22 cellular contexts compared by ENCODE assay signal in genomic region chr5:146580237-146580636, GRCh38.
A peak's percentile ranks its signal among the peaks of the same experiment; 100 is the strongest.
DNase-seq lines count a peak whose midpoint lies in the region; ATAC-seq and TF ChIP-seq lines count a peak whose summit lies in the region.
"Had no signal": no experiment of that assay in that cellular context is flagged by ENCODE, and none has a peak within 500 bp of the region (broad histone marks: within the 10 kb centered on the region; RNA-seq: fewer than 3 reads in every experiment).

No MANE protein-coding gene starts in this region.

- no peak for ATAC-seq in esophagus mucosa
- ATAC-seq: GM23338, HCT116, K562, PC-3, SK-N-SH treated with all-trans-retinoic acid at 6 μM for 48 hours had no signal

- H3K4me1 ChIP-seq in breast epithelium, result no peaks in the 10 kb centered on the region

- peaks cover 6 to 7% of the 10 kb centered on the region in 2 donors for H3K9me3 ChIP-seq in breast epithelium

- no peak overlapping the region for H3K4me3 ChIP-seq in HL-60 (replicated peaks; ENCODE audit: insufficient read depth, low read length)
- H3K4me3 ChIP-seq in breast epithelium, result no peak overlapping the region
- H3K4me3 ChIP-seq: GM23338, K562 had no signal

- DNase-seq in DMS 273 (lab: John Stamatoyannopoulos, UW; ENCODE audit: unreplicated experiment), result peak; percentile 25
- no peak for DNase-seq in DMS 273 treated with DMSO at 0.1 percent for 48 hours (lab: John Stamatoyannopoulos, UW)
- peak in 1 of 2 experiments; percentile 20 for DNase-seq in HL-60 (ENCODE audit: low read depth in 1 of 2, low spot score in 1 of 2)
- peak; percentile 26 for DNase-seq in NCI-H1436 treated with DMSO at 0.1 percent for 48 hours (lab: John Stamatoyannopoulos, UW)
- DNase-seq in OCI-M1 (lab: John Stamatoyannopoulos, UW), result peak; percentile 1
- no peak for DNase-seq in H4 (ENCODE audit: low spot score)
- no peak for DNase-seq in breast epithelium (ENCODE audit: low spot score in 2 of 2)
- DNase-seq: DND-41, NCI-H1048, NCI-H1694, NCI-H2081 treated with DMSO at 0.1 percent for 48 hours, NCI-H226, PC-3, RPMI8226, SHP77 treated with DMSO at 0.1 percent for 48 hours had no signal

- H3K27me3 ChIP-seq in HL-60 (ENCODE audit: insufficient read depth, poor library complexity, severe bottlenecking), result no peaks in the 10 kb centered on the region
- no peaks in the 10 kb centered on the region for H3K27me3 ChIP-seq in breast epithelium

- intact Hi-C loops in breast epithelium (cut with DNase I; ENCODE audit: low total_unique reads), result no loop called here

- no peaks in the 10 kb centered on the region for H3K36me3 ChIP-seq in breast epithelium

- H3K27ac ChIP-seq in HL-60 (replicated peaks), result peak overlapping the region; percentile 38
- H3K27ac ChIP-seq in breast epithelium, result no peak overlapping the region
- H3K27ac ChIP-seq: 22Rv1, C4-2B had no signal

- TF ChIP-seq POLR2A in breast epithelium (IDR thresholded peaks at IDR 0.05), result no peak

- TF ChIP-seq CTCF in HL-60 (IDR thresholded peaks at IDR 0.05; ENCODE audit: insufficient read depth, low read length), result no peak
- TF ChIP-seq CTCF in breast epithelium (IDR thresholded peaks at IDR 0.05), result no peak

Comparison
In these comparisons a context has a peak if more than half of its experiments do, and no peak if none do; other contexts are left out.
1. DNase-seq: peak in DMS 273 (single experiment), NCI-H1436 treated with DMSO at 0.1 percent for 48 hours (single experiment) and OCI-M1 (single experiment); none in DMS 273 treated with DMSO at 0.1 percent for 48 hours (single experiment), H4 (single experiment) and breast epithelium (0 of 2).